ENCODE assay signal across 8 cellular contexts in genomic region chr14:75979071-75979571, GRCh38. TPM values are rescaled to one million over a fixed set of nuclear protein-coding genes. Genes with fewer than 3 reads are reported as not detected.
DNase-seq lines count a peak whose midpoint lies in the region; ATAC-seq and TF ChIP-seq lines count a peak whose summit lies in the region.

No MANE protein-coding gene starts in this region.

- H3K4me2 ChIP-seq in GM23338, result no peak overlapping the region

- H3K4me3 Mint-ChIP-seq in GM23338 (no peak overlapping the region), activated B cell treated with CpG ODN at 0.5 μM for 24 hours (no peak overlapping the region)

- POLR2A ChIA-PET in activated B cell treated with CpG ODN at 0.5 μM for 24 hours (lab: Charles Lee), result interaction anchor here (1.4 to 2.6 kb wide), 3 partner anchors 19 to 270 kb away, joined by 3 to 10 read pairs (median 5); no protein-coding TSS in a partner anchor

- no peaks in the 10 kb centered on the region for H3K79me2 ChIP-seq in GM23338 (replicated peaks; ENCODE audit: insufficient read depth)

- H3K9me3 Mint-ChIP-seq in GM23338, result no peaks in the 10 kb centered on the region; the same call in 2 of the 3 replicates
- no peaks in the 10 kb centered on the region for H3K9me3 Mint-ChIP-seq in activated B cell treated with CpG ODN at 0.5 μM for 24 hours

- peak; percentile 42 for ATAC-seq in GM23338
- no peak for ATAC-seq in activated B cell treated with CpG ODN at 0.5 μM for 24 hours (ENCODE audit: low read depth)
- no peak for ATAC-seq in foreskin keratinocyte
- peak in 1 of 2 donors; percentile 14 for ATAC-seq in gastrocnemius medialis

- H3K27ac Mint-ChIP-seq in GM23338 (no peak overlapping the region), activated B cell treated with CpG ODN at 0.5 μM for 24 hours (peak overlapping the region; percentile 56)

- no peak overlapping the region for H3K27ac ChIP-seq in GM23338 (ENCODE audit: low read depth)
- no peak overlapping the region for H3K27ac ChIP-seq in foreskin keratinocyte
- peak overlapping the region; percentile 89 to 97 (median 94) for H3K27ac ChIP-seq in gastrocnemius medialis

- H3K36me3 Mint-ChIP-seq in GM23338 (ENCODE audit: low read depth) (no peaks in the 10 kb centered on the region), activated B cell treated with CpG ODN at 0.5 μM for 24 hours (ENCODE audit: low read depth) (no peaks in the 10 kb centered on the region)

- H3K4me1 ChIP-seq in GM23338 (ENCODE audit: insufficient read depth) (peaks cover 32% of the 10 kb centered on the region), foreskin keratinocyte (no peaks in the 10 kb centered on the region), gastrocnemius medialis (peaks cover 42 to 49% of the 10 kb centered on the region in 2 donors)

- in situ Hi-C loops in gastrocnemius medialis (cut with MboI; ENCODE audit: low sequenced_read_pairs in 4 of 4), result loop anchor here in 1 of 4 donors (10.0 kb wide), 1 partner anchor 74 kb away; no protein-coding TSS in a partner anchor

- H3K36me3 ChIP-seq in GM23338 (ENCODE audit: insufficient read depth) (no peaks in the 10 kb centered on the region), gastrocnemius medialis (no peaks in the 10 kb centered on the region)

- no peak overlapping the region for H2AFZ ChIP-seq in GM23338

- no peaks in the 10 kb centered on the region for H3K9me3 ChIP-seq in gastrocnemius medialis

- no peak for TF ChIP-seq POLR2A in gastrocnemius medialis (IDR thresholded peaks at IDR 0.05)

- peak; percentile 62 for DNase-seq in AG10803 (ENCODE audit: low read depth)
- DNase-seq in GM23338 (ENCODE audit: low spot score), result peak; percentile 76
- no peak for DNase-seq in activated B cell treated with CpG ODN at 0.5 μM for 24 hours
- DNase-seq in foreskin keratinocyte, result no peak
- peak in 1 of 2 donors; percentile 45 for DNase-seq in gastrocnemius medialis
- DNase-seq in SKM-1 treated with dmso at 0.1 percent for 144 hours (lab: John Stamatoyannopoulos, UW; ENCODE audit: unreplicated experiment), result no peak
- no peak for DNase-seq in NCI-H1417 treated with DMSO at 0.1 percent for 48 hours (lab: John Stamatoyannopoulos, UW)
- no peak for DNase-seq in NOMO-1 treated with DMSO at 0.1 percent for 48 hours (lab: John Stamatoyannopoulos, UW; ENCODE audit: unreplicated experiment)

- CTCF ChIA-PET in activated B cell treated with CpG ODN at 0.5 μM for 24 hours (lab: Charles Lee), result interaction anchor here (0.8 to 11.8 kb wide), 12 partner anchors 12 to 402 kb away, joined by 3 to 363 read pairs (median 5); no protein-coding TSS in a partner anchor

- H3K4me1 Mint-ChIP-seq in GM23338, result peaks cover 38% of the 10 kb centered on the region
- peaks cover 61% of the 10 kb centered on the region for H3K4me1 Mint-ChIP-seq in activated B cell treated with CpG ODN at 0.5 μM for 24 hours

- intact Hi-C loops in activated B cell treated with CpG ODN at 0.5 μM for 24 hours (cut with micrococcal nuclease), result no loop called here
- intact Hi-C loops in gastrocnemius medialis (cut with DNase I; ENCODE audit: low total_unique reads), result no loop called here

- 0 out of 2 replicates have a peak, but pooled peaks cover 2% of the 10 kb centered on the region for H3F3A ChIP-seq in GM23338 (replicated peaks; ENCODE audit: low read depth)

- H3K27me3 Mint-ChIP-seq in GM23338 (ENCODE audit: insufficient read depth, low read depth, poor library complexity) (peaks cover 25% of the 10 kb centered on the region), activated B cell treated with CpG ODN at 0.5 μM for 24 hours (no peaks in the 10 kb centered on the region)

- H3K27me3 ChIP-seq in GM23338 (ENCODE audit: insufficient read depth) (peaks cover 29% of the 10 kb centered on the region), foreskin keratinocyte (no peaks in the 10 kb centered on the region), gastrocnemius medialis (no peaks in the 10 kb centered on the region)

- H3K9me2 ChIP-seq in GM23338 (ENCODE audit: insufficient read depth), result no peaks in the 10 kb centered on the region

- H3K4me3 ChIP-seq in AG10803 (ENCODE audit: low read length) (peak overlapping the region; percentile 17), GM23338 (no peak overlapping the region), gastrocnemius medialis (peak overlapping the region; percentile 62 to 94 (median 74))

- H4K20me1 ChIP-seq in GM23338 (replicated peaks; ENCODE audit: insufficient read depth), result no peaks in the 10 kb centered on the region; the same call in 1 of the 2 replicates

- peak; percentile 67 for TF ChIP-seq CTCF in AG10803 (conservative IDR thresholded peaks at IDR 0.05; ENCODE audit: low read length)
- TF ChIP-seq CTCF in GM23338 (conservative IDR thresholded peaks at IDR 0.05; ENCODE audit: low read depth in 2 of 2), result peak; percentile 73 to 91
- no peak for TF ChIP-seq CTCF in activated B cell treated with CpG ODN at 0.5 μM for 24 hours (IDR thresholded peaks at IDR 0.05)
- peak; percentile 69 for TF ChIP-seq CTCF in foreskin keratinocyte (conservative IDR thresholded peaks at IDR 0.05)
- peak; percentile 58 to 80 (median 73) for TF ChIP-seq CTCF in gastrocnemius medialis (IDR thresholded peaks at IDR 0.05 in 4 of 5, conservative IDR thresholded peaks at IDR 0.05 in 1 of 5)

TF ChIP-seq in GM23338, 12 proteins besides CTCF, POLR2A, EP300 and RAD21:
- TF ChIP-seq POLR2AphosphoS5 (IDR thresholded peaks at IDR 0.05; ENCODE audit: low read depth) (no peak), NANOG (IDR thresholded peaks at IDR 0.05; ENCODE audit: borderline replicate concordance) (no peak), EZH2phosphoT487 (IDR thresholded peaks at IDR 0.05; ENCODE audit: unreplicated experiment) (no peak)
- TF ChIP-seq, protein P1, sequence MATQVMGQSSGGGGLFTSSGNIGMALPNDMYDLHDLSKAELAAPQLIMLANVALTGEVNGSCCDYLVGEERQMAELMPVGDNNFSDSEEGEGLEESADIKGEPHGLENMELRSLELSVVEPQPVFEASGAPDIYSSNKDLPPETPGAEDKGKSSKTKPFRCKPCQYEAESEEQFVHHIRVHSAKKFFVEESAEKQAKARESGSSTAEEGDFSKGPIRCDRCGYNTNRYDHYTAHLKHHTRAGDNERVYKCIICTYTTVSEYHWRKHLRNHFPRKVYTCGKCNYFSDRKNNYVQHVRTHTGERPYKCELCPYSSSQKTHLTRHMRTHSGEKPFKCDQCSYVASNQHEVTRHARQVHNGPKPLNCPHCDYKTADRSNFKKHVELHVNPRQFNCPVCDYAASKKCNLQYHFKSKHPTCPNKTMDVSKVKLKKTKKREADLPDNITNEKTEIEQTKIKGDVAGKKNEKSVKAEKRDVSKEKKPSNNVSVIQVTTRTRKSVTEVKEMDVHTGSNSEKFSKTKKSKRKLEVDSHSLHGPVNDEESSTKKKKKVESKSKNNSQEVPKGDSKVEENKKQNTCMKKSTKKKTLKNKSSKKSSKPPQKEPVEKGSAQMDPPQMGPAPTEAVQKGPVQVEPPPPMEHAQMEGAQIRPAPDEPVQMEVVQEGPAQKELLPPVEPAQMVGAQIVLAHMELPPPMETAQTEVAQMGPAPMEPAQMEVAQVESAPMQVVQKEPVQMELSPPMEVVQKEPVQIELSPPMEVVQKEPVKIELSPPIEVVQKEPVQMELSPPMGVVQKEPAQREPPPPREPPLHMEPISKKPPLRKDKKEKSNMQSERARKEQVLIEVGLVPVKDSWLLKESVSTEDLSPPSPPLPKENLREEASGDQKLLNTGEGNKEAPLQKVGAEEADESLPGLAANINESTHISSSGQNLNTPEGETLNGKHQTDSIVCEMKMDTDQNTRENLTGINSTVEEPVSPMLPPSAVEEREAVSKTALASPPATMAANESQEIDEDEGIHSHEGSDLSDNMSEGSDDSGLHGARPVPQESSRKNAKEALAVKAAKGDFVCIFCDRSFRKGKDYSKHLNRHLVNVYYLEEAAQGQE (IDR thresholded peaks at IDR 0.05; ENCODE audit: unreplicated experiment), result no peak
TF ChIP-seq in GM23338: peak in this region for 0.

RNA-seq across cellular contexts. Expression of gene TGFB3, which starts 2.7 kb away (rescaled TPM):
- total RNA-seq in GM23338 (2014; rRNA removed; shearing (Covaris generic)), result 0.17 and 0.35 TPM in 2 replicates
- 0.50 and 0.87 TPM in 2 replicates for polyA plus RNA-seq in GM23338 (2016; fragmentation: Nextera tagmentation; extraction: Ambion mirVana)
- 3.1 and 4.4 TPM in 2 replicates for total RNA-seq in activated B cell treated with CpG ODN at 0.5 μM for 24 hours
- total RNA-seq in foreskin keratinocyte, result 0.99 and 1.0 TPM in 2 replicates
- 0.41 and 0.62 TPM in 2 replicates for polyA plus RNA-seq in foreskin keratinocyte
- total RNA-seq in gastrocnemius medialis, result 100 to 1,000 TPM in 1 of 4 donors, 10 to 100 TPM in 3; 28.3 to 102 (median 60.8) TPM

RNA-seq across cellular contexts. Expression of gene IFT43, which starts 6.4 kb away (rescaled TPM):
- 17.5 and 21.5 TPM in 2 replicates for total RNA-seq in GM23338 (2014; rRNA removed; shearing (Covaris generic))
- polyA plus RNA-seq in GM23338 (2016; fragmentation: Nextera tagmentation; extraction: Ambion mirVana), result 43.1 and 49.9 TPM in 2 replicates
- 13.4 and 15.8 TPM in 2 replicates for total RNA-seq in activated B cell treated with CpG ODN at 0.5 μM for 24 hours
- 29.0 and 29.3 TPM in 2 replicates for total RNA-seq in foreskin keratinocyte
- polyA plus RNA-seq in foreskin keratinocyte, result 38.0 and 43.0 TPM in 2 replicates
- total RNA-seq in gastrocnemius medialis, result 10 to 100 TPM in 3 of 4 donors, 1 to 10 TPM in 1; 8.7 to 18.1 (median 14.2) TPM

Comparison
In these comparisons a context has a peak if more than half of its experiments do, and no peak if none do; other contexts are left out.
1. DNase-seq: peak in AG10803 (single experiment) and GM23338 (single experiment); none in activated B cell treated with CpG ODN at 0.5 μM for 24 hours (single experiment), foreskin keratinocyte (0 of 2), SKM-1 treated with dmso at 0.1 percent for 144 hours (single experiment), NCI-H1417 treated with DMSO at 0.1 percent for 48 hours (single experiment) and NOMO-1 treated with DMSO at 0.1 percent for 48 hours (single experiment).
2. H3K27ac ChIP-seq: peak in gastrocnemius medialis (4 of 4); none in GM23338 (single experiment) and foreskin keratinocyte (single experiment).